In the genomic region with DNA sequence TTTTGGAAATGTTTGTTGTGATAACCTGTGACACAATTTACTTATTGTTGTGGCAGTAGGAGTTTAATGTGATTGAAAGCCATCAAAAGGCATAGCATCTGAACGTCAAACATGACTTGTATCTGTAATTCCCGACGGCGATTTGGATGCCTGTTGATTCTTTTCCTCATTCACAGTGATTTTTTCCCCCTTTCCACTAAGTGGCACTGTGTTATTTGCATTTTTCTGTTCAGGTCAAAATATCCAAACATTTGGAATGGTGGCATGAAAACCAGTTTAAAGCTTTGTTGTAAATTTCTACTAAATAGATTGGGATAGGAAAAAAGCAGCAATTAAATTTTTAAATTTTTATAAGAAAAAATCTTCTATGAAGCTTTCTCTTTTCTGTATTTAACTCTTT, we compare ENCODE assay signal across 19 cellular contexts.
DNase-seq lines count a peak whose midpoint lies in the region; ATAC-seq, FAIRE-seq and TF ChIP-seq lines count a peak whose summit lies in the region.
"Had no signal": no experiment of that assay in that cellular context is flagged by ENCODE, and none has a peak within 500 bp of the region (broad histone marks: within the 10 kb centered on the region; RNA-seq: fewer than 3 reads in every experiment).

No MANE protein-coding gene starts in this region.

- CTCF ChIA-PET in OCI-LY7 (lab: Charles Lee; ENCODE audit: unreplicated experiment), result interaction anchor here (1.0 kb wide), 1 partner anchor 14 kb away, joined by 3 read pairs; no protein-coding TSS in a partner anchor

- H2AFZ ChIP-seq in OCI-LY7 (ENCODE audit: low read length), result 0 out of 2 replicates have a peak overlapping the region, but pooled peaks have one; percentile 72
- H2AFZ ChIP-seq: GM23248 had no signal

- BruUV-seq in OCI-LY7 (replicated peaks; lab: Mats Ljungman, UMichigan), result no TSS peak

- no peaks in the 10 kb centered on the region for H4K20me1 ChIP-seq in OCI-LY7 (ENCODE audit: insufficient read depth, low read length)

- intact Hi-C loops in OCI-LY7 (cut with micrococcal nuclease; ENCODE audit: unreplicated experiment), result no loop called here

- peak; percentile 17 for FAIRE-seq in frontal cortex (lab: Jason Lieb, UNC)
- FAIRE-seq: G401.6, HTR-8/SVneo, RCC 7860 had no signal

- no peaks in the 10 kb centered on the region for H3K9me3 ChIP-seq in OCI-LY7 (ENCODE audit: low read length)

- POLR2A ChIA-PET in OCI-LY7 (lab: Charles Lee), result interaction anchor here (0.6 to 2.8 kb wide), 4 partner anchors 8 to 17 kb away, joined by 3 to 10 read pairs (median 4); no protein-coding TSS in a partner anchor

- H3K27ac ChIP-seq in OCI-LY7 (ENCODE audit: low read depth, low read length, poor library complexity, severe bottlenecking), result no peak overlapping the region
- H3K27ac ChIP-seq: GM23248 had no signal

- DNase-seq in NCI-H748 (lab: John Stamatoyannopoulos, UW; ENCODE audit: unreplicated experiment), result peak; percentile 12
- no peak for DNase-seq in NCI-H748 treated with DMSO at 0.1 percent for 48 hours (lab: John Stamatoyannopoulos, UW)
- no peak for DNase-seq in OCI-LY7 (ENCODE audit: low spot score)
- DNase-seq in frontal cortex (ENCODE audit: low spot score in 2 of 2), result no peak
- DNase-seq in pons (ENCODE audit: low spot score), result peak; percentile 53
- no peak for DNase-seq in NCI-H2227 (lab: John Stamatoyannopoulos, UW; ENCODE audit: unreplicated experiment)
- DNase-seq in omental fat pad (ENCODE audit: low spot score), result no peak
- DNase-seq: 8988T; CD8-positive, alpha-beta memory T cell; DND-41; GM23248; NCI-H187; NCI-H446; NCI-H82; SHP77 treated with DMSO at 0.1 percent for 48 hours had no signal

- TF ChIP-seq CTCF in OCI-LY7 (conservative IDR thresholded peaks at IDR 0.05; ENCODE audit: low read length), result peak; percentile 44; the same call in 1 of the 2 replicates
- TF ChIP-seq CTCF in omental fat pad (IDR thresholded peaks at IDR 0.05), result no peak

- H3K4me3 ChIP-seq in OCI-LY7 (ENCODE audit: low read depth, low read length, poor library complexity, severe bottlenecking), result no peak overlapping the region
- H3K4me3 ChIP-seq: GM23248 had no signal

- H3K79me2 ChIP-seq in OCI-LY7 (ENCODE audit: insufficient read depth, low read depth, low read length), result no peaks in the 10 kb centered on the region

- H3K9me2 ChIP-seq in OCI-LY7 (ENCODE audit: insufficient read depth, low read length), result no peaks in the 10 kb centered on the region

- no peak for ATAC-seq in HG03097 (IDR thresholded peaks at IDR 0.05; ENCODE audit: low FRiP score, unreplicated experiment)
- no peak for ATAC-seq in omental fat pad (ENCODE audit: low FRiP score)

- no peak overlapping the region for H3K4me2 ChIP-seq in OCI-LY7 (ENCODE audit: low read length)

- peaks cover 37% of the 10 kb centered on the region for H3K4me1 ChIP-seq in OCI-LY7 (ENCODE audit: insufficient read depth, low read length, poor library complexity, severe bottlenecking)

- no peaks in the 10 kb centered on the region for H3K36me3 ChIP-seq in OCI-LY7 (ENCODE audit: insufficient read depth, low read length)

Comparison
In these comparisons a context has a peak if more than half of its experiments do, and no peak if none do; other contexts are left out.
1. DNase-seq: peak in NCI-H748 (single experiment) and pons (single experiment); none in NCI-H748 treated with DMSO at 0.1 percent for 48 hours (single experiment), OCI-LY7 (single experiment), frontal cortex (0 of 2), NCI-H2227 (single experiment) and omental fat pad (single experiment).